8 cellular contexts compared by ENCODE assay signal in genomic region chr11:19713221-19714092, GRCh38. TPM values are rescaled to one million over a fixed set of nuclear protein-coding genes. Genes with fewer than 3 reads are reported as not detected.
DNase-seq lines count a peak whose midpoint lies in the region; ATAC-seq and TF ChIP-seq lines count a peak whose summit lies in the region.

No MANE protein-coding gene starts in this region.

- no peaks in the 10 kb centered on the region for H3K9me2 ChIP-seq in PC-9 (ENCODE audit: insufficient read depth)

- no peak for ATAC-seq in GM18861 (IDR thresholded peaks at IDR 0.05; ENCODE audit: unreplicated experiment)
- ATAC-seq in HG03565 (IDR thresholded peaks at IDR 0.05; ENCODE audit: unreplicated experiment), result no peak

- TF ChIP-seq CTCF in PC-9 (conservative IDR thresholded peaks at IDR 0.05) (no peak), endodermal cell (conservative IDR thresholded peaks at IDR 0.05) (no peak), neutrophil (IDR thresholded peaks at IDR 0.05) (no peak)

- POLR2A ChIA-PET in PC-9 (lab: Charles Lee; ENCODE audit: unreplicated experiment), result interaction anchor here (0.7 kb wide), 1 partner anchor 659 kb away, joined by 3 read pairs; no protein-coding TSS in a partner anchor

- no peak overlapping the region for H3K27ac Mint-ChIP-seq in activated naive CD4-positive, alpha-beta T cell treated with anti-CD3 and anti-CD28 coated beads for 36 hours
- H3K27ac Mint-ChIP-seq in endodermal cell, result no peak overlapping the region

- DNase-seq in activated naive CD4-positive, alpha-beta T cell treated with anti-CD3 and anti-CD28 coated beads for 36 hours, result peak; percentile 11
- no peak for DNase-seq in activated naive CD4-positive, alpha-beta T cell treated with Interleukin-2 at 50 U/mL for 16 hours
- DNase-seq in PC-9, result no peak
- DNase-seq in endodermal cell, result peak; percentile 74
- no peak for DNase-seq in glomerular visceral epithelial cell (ENCODE audit: extremely low spot score)

- peaks cover 31% of the 10 kb centered on the region; the same call in 1 of the 2 replicates for H3F3A ChIP-seq in PC-9 (ENCODE audit: insufficient read depth, low read depth)

- H3K9me3 Mint-ChIP-seq in activated naive CD4-positive, alpha-beta T cell treated with anti-CD3 and anti-CD28 coated beads for 36 hours, result no peaks in the 10 kb centered on the region
- H3K9me3 Mint-ChIP-seq in endodermal cell, result no peaks in the 10 kb centered on the region

- intact Hi-C loops in activated naive CD4-positive, alpha-beta T cell treated with anti-CD3 and anti-CD28 coated beads for 36 hours (cut with micrococcal nuclease), result loop anchor here (2.0 to 5.0 kb wide), 5 partner anchors 271 to 1701 kb away; partner anchors contain the start of genes HTATIP2, SERGEF and ZDHHC13
- intact Hi-C loops in PC-9 (cut with micrococcal nuclease; ENCODE audit: unreplicated experiment), result no loop called here

- H3K27ac ChIP-seq in PC-9 (no peak overlapping the region), endodermal cell (ENCODE audit: low read depth, low read length) (no peak overlapping the region), neutrophil (no peak overlapping the region)

- H3K27me3 Mint-ChIP-seq in activated naive CD4-positive, alpha-beta T cell treated with anti-CD3 and anti-CD28 coated beads for 36 hours (ENCODE audit: low read depth), result peaks cover 44% of the 10 kb centered on the region
- H3K27me3 Mint-ChIP-seq in endodermal cell (ENCODE audit: insufficient read depth), result peaks cover 63% of the 10 kb centered on the region

- H2AFZ ChIP-seq in PC-9, result peak overlapping the region; percentile 81

- H3K4me1 Mint-ChIP-seq in activated naive CD4-positive, alpha-beta T cell treated with anti-CD3 and anti-CD28 coated beads for 36 hours (ENCODE audit: low read depth), result peaks cover 18% of the 10 kb centered on the region
- peaks cover 24% of the 10 kb centered on the region for H3K4me1 Mint-ChIP-seq in endodermal cell

- no peak overlapping the region for H3K9ac ChIP-seq in endodermal cell (ENCODE audit: extremely low read depth, low read length, poor library complexity, severe bottlenecking)

- no peaks in the 10 kb centered on the region for H3K27me3 ChIP-seq in PC-9 (ENCODE audit: insufficient read depth, low read depth)
- H3K27me3 ChIP-seq in endodermal cell (ENCODE audit: control insufficient read depth, insufficient read depth, low read length, poor library complexity, severe bottlenecking), result peaks cover 68% of the 10 kb centered on the region
- peaks cover 84% of the 10 kb centered on the region for H3K27me3 ChIP-seq in neutrophil

- no peaks in the 10 kb centered on the region for H3K36me3 Mint-ChIP-seq in activated naive CD4-positive, alpha-beta T cell treated with anti-CD3 and anti-CD28 coated beads for 36 hours (ENCODE audit: low read depth)
- no peaks in the 10 kb centered on the region for H3K36me3 Mint-ChIP-seq in endodermal cell (ENCODE audit: low read depth)

- peaks cover 45% of the 10 kb centered on the region for H3K4me1 ChIP-seq in PC-9 (replicated peaks; ENCODE audit: insufficient read depth)
- H3K4me1 ChIP-seq in endodermal cell (ENCODE audit: control insufficient read depth, insufficient read depth, low read length), result peaks cover 4% of the 10 kb centered on the region
- H3K4me1 ChIP-seq in neutrophil (ENCODE audit: control insufficient read depth in 1 of 2, insufficient read depth in 1 of 2, low read depth in 1 of 2, low read length in 1 of 2), result peaks cover 20 to 27% of the 10 kb centered on the region in 2 experiments

- peaks cover 30% of the 10 kb centered on the region for H3K79me2 ChIP-seq in PC-9 (ENCODE audit: low read depth)

- TSS peak; percentile 21 for BruUV-seq in PC-9 (replicated peaks; lab: Mats Ljungman, UMichigan)

- no peaks in the 10 kb centered on the region for H3K9me3 ChIP-seq in PC-9 (ENCODE audit: insufficient read depth, low read depth)
- H3K9me3 ChIP-seq in endodermal cell (ENCODE audit: control insufficient read depth, low read length), result no peaks in the 10 kb centered on the region
- no peaks in the 10 kb centered on the region for H3K9me3 ChIP-seq in neutrophil

- peak overlapping the region; percentile 93 for H3K4me2 ChIP-seq in PC-9

- peak overlapping the region; percentile 74 for H3K4me3 Mint-ChIP-seq in activated naive CD4-positive, alpha-beta T cell treated with anti-CD3 and anti-CD28 coated beads for 36 hours
- H3K4me3 Mint-ChIP-seq in endodermal cell, result peak overlapping the region; percentile 71

- no peaks in the 10 kb centered on the region for H3K36me3 ChIP-seq in PC-9 (ENCODE audit: low read depth)
- H3K36me3 ChIP-seq in endodermal cell (ENCODE audit: control insufficient read depth, insufficient read depth, low read length), result no peaks in the 10 kb centered on the region
- H3K36me3 ChIP-seq in neutrophil, result no peaks in the 10 kb centered on the region

- peak overlapping the region; percentile 56 for H3K4me3 ChIP-seq in PC-9
- peak overlapping the region; percentile 74 for H3K4me3 ChIP-seq in endodermal cell (ENCODE audit: low read length)
- H3K4me3 ChIP-seq in neutrophil (ENCODE audit: low read depth in 1 of 2, low read length in 1 of 2), result peak overlapping the region; percentile 59 to 64

- CTCF ChIA-PET in activated naive CD4-positive, alpha-beta T cell treated with anti-CD3 and anti-CD28 coated beads for 36 hours (lab: Charles Lee), result no interaction called here
- CTCF ChIA-PET in PC-9 (lab: Charles Lee), result interaction anchor here (0.7 kb wide), 1 partner anchor 1180 kb away, joined by 4 read pairs; no protein-coding TSS in a partner anchor

- WGBS in endodermal cell (ENCODE audit: insufficient coverage in 1 of 2, insufficient read length in 1 of 2), 2 experiments, result 2 to 3% methylated on average over 14 to 63 of the region's 63 CpGs

- no peaks in the 10 kb centered on the region for H4K20me1 ChIP-seq in PC-9 (ENCODE audit: insufficient read depth)

RNA-seq across cellular contexts. Expression of gene NAV2, which starts 0.8 kb away (rescaled TPM):
- under 1 TPM; 0.20 to 0.41 TPM for total RNA-seq in activated naive CD4-positive, alpha-beta T cell treated with anti-CD3 and anti-CD28 coated beads for 36 hours
- total RNA-seq in PC-9 (2021) (22.9 and 23.3 TPM in 2 replicates), endodermal cell (10 to 100 TPM; 37.1 to 42.4 TPM)
- 17.1 TPM for polyA plus RNA-seq in endodermal cell (2013, experiment 1 of 2)
- polyA plus RNA-seq in endodermal cell (2013, experiment 2 of 2), result 15.8 TPM

Comparison
In these comparisons a context has a peak if more than half of its experiments do, and no peak if none do; other contexts are left out.
1. DNase-seq: peak in activated naive CD4-positive, alpha-beta T cell treated with anti-CD3 and anti-CD28 coated beads for 36 hours (single experiment) and endodermal cell (single experiment); none in activated naive CD4-positive, alpha-beta T cell treated with Interleukin-2 at 50 U/mL for 16 hours (single experiment), PC-9 (0 of 2) and glomerular visceral epithelial cell (single experiment).
2. RNA of gene NAV2, which starts 0.8 kb away (total RNA-seq): 37.1 to 42.4 TPM in endodermal cell and 22.9 to 23.3 TPM in PC-9; 0.20 to 0.41 TPM in activated naive CD4-positive, alpha-beta T cell treated with anti-CD3 and anti-CD28 coated beads for 36 hours; every median in the first group is over 10 times any median in the second.
3. Peak in every context shown above with its lines, with median percentiles within 50 percentile points of each other: H3K4me3 ChIP-seq.